In genomic region chr4:1956631-1957030, GRCh38 we compare ENCODE assay signal across 1 cellular context.
TF ChIP-seq lines count a peak whose summit lies in the region.

No MANE protein-coding gene starts in this region.

TF ChIP-seq in WTC11, 78 proteins besides CTCF, POLR2A, EP300 and RAD21 (continued from another document):
- no peak for TF ChIP-seq STAT6 (CRISPR knock-in tag; conservative IDR thresholded peaks at IDR 0.05; ENCODE audit: low read depth)
- TF ChIP-seq ZNF671 (CRISPR knock-in tag; IDR thresholded peaks at IDR 0.05): no peak
- no peak for TF ChIP-seq JUN (CRISPR knock-in tag; IDR thresholded peaks at IDR 0.05)
- no peak for TF ChIP-seq GABPB1 (CRISPR knock-in tag; IDR thresholded peaks at IDR 0.05)
